ENCODE assay signal across 17 cellular contexts in the genomic region with DNA sequence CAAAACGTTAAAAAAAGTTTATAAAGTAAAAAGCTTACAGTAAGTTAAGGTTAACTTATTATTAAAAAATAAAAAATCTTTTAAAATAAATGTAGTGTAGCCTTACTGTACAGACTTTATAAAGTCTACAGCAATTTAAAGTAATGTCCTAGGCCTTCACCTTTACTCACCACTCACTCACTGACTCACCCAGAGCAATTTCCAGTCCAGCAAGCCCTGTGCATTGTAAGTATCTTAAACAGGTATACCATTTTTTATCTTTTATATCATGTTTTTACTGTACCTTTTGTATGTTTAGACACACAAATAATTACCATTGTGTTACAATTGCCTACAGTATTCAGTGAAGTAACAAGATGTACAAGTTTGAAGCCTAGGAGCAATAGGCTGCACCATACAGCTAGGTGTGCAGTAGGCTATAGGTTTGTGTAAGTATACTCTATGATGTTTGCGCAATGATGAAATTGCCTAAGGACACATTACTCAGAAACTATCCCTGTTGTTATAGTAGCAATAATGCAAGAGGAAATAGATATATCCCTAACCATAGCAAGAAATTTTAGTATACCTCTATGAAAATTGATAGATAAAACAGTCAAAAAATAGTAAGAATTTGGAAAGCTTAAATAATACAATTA. TPM values are rescaled to one million over a fixed set of nuclear protein-coding genes. Genes with fewer than 3 reads are reported as not detected.
DNase-seq lines count a peak whose midpoint lies in the region; ATAC-seq and TF ChIP-seq lines count a peak whose summit lies in the region.
"Had no signal": no experiment of that assay in that cellular context is flagged by ENCODE, and none has a peak within 500 bp of the region (broad histone marks: within the 10 kb centered on the region; RNA-seq: fewer than 3 reads in every experiment).

No MANE protein-coding gene starts in this region.

- no peak overlapping the region for H4K8ac ChIP-seq in IMR-90 (ENCODE audit: low read depth in 2 of 2, low read length in 2 of 2)

- POLR2A ChIA-PET in IMR-90 (lab: Charles Lee; ENCODE audit: unreplicated experiment): no interaction called here

- H2BK15ac ChIP-seq in IMR-90 (ENCODE audit: low read depth, low read length): no peak overlapping the region

- in situ Hi-C loops in IMR-90 (cut with MboI; ENCODE audit: low sequenced_read_pairs): loop anchor here (10.0 kb wide), 1 partner anchor 89 kb away; no protein-coding TSS in a partner anchor

- no peaks in the 10 kb centered on the region for H4K20me1 ChIP-seq in IMR-90 (ENCODE audit: insufficient read depth, low read length)

- H3K14ac ChIP-seq in IMR-90 (replicated peaks; ENCODE audit: low read depth, low read length): no peak overlapping the region

- H3K4me1 ChIP-seq in IMR-90 (ENCODE audit: control insufficient read depth, insufficient read depth, low read length): no peaks in the 10 kb centered on the region

- H3K4me3 Mint-ChIP-seq in activated T-cell treated with anti-CD3 and anti-CD28 coated beads, Interleukin-2, amount 50 U/mL, for 72 hours: no peak overlapping the region

- no peak overlapping the region for H3K56ac ChIP-seq in IMR-90 (ENCODE audit: extremely low read depth, insufficient read depth, low read length)

- H4K5ac ChIP-seq in IMR-90 (ENCODE audit: low read depth, low read length): no peak overlapping the region

- no TSS peak for BruUV-seq in IMR-90 (replicated peaks; lab: Mats Ljungman, UMichigan)

- TF ChIP-seq CTCF in IMR-90 (conservative IDR thresholded peaks at IDR 0.05; ENCODE audit: low read depth, low read length): no peak

- peaks cover 33% of the 10 kb centered on the region for H3K27me3 Mint-ChIP-seq in activated T-cell treated with anti-CD3 and anti-CD28 coated beads, Interleukin-2, amount 50 U/mL, for 72 hours (ENCODE audit: low read depth)

- intact Hi-C loops in IMR-90 (cut with micrococcal nuclease): loop anchor here (10.0 kb wide), 1 partner anchor 459 kb away; no protein-coding TSS in a partner anchor

- no peak for ATAC-seq in IMR-90 (ENCODE audit: low read depth)
- ATAC-seq in activated T-cell treated with anti-CD3 and anti-CD28 coated beads, Interleukin-2, amount 50 U/mL, for 72 hours (replicated peaks in 1 of 2): no peak
- no peak for ATAC-seq in HG02763 (IDR thresholded peaks at IDR 0.05; ENCODE audit: unreplicated experiment)
- ATAC-seq: A549, Panc1 had no signal

- CTCF ChIA-PET in IMR-90 (lab: Yijun Ruan, JAX): no interaction called here

- no peaks in the 10 kb centered on the region for H3K9me3 Mint-ChIP-seq in activated T-cell treated with anti-CD3 and anti-CD28 coated beads, Interleukin-2, amount 50 U/mL, for 72 hours

- no peaks in the 10 kb centered on the region for H3K79me1 ChIP-seq in IMR-90 (ENCODE audit: low read depth in 1 of 2, low read length in 2 of 2)

- no peak overlapping the region for H4K91ac ChIP-seq in IMR-90 (ENCODE audit: insufficient read depth, low read depth, low read length)

- no CpG with 5 or more reads among the region's 2 CpGs for WGBS in IMR-90 (ENCODE audit: extremely low coverage in 2 of 2, insufficient read length in 1 of 2), 2 experiments

- no peak overlapping the region for H3K4me3 ChIP-seq in IMR-90 (ENCODE audit: insufficient read depth, low read depth, low read length)
- H3K4me3 ChIP-seq: A549 had no signal

- H3K23ac ChIP-seq in IMR-90 (ENCODE audit: low read depth, low read length): no peak overlapping the region

- H3K27me3 ChIP-seq in IMR-90 (ENCODE audit: control insufficient read depth, insufficient read depth, low read length): peaks cover 1% of the 10 kb centered on the region; the same call in 1 of the 2 replicates

- H3K4me1 Mint-ChIP-seq in activated T-cell treated with anti-CD3 and anti-CD28 coated beads, Interleukin-2, amount 50 U/mL, for 72 hours (ENCODE audit: low read depth): peaks cover 8% of the 10 kb centered on the region

- H3K27ac ChIP-seq in IMR-90 (ENCODE audit: insufficient read depth, low read length) (no peak overlapping the region), epithelial cell of prostate (peak overlapping the region; percentile 38)
- H3K27ac ChIP-seq: A549 had no signal

- H2BK120ac ChIP-seq in IMR-90 (ENCODE audit: low read depth, low read length): no peak overlapping the region

- H3K18ac ChIP-seq in IMR-90 (ENCODE audit: low read depth, low read length): no peak overlapping the region

- H3K4me2 ChIP-seq in IMR-90 (ENCODE audit: low read depth, low read length): no peak overlapping the region
- H3K4me2 ChIP-seq: A549, SK-N-SH had no signal

- H3K36me3 Mint-ChIP-seq in activated T-cell treated with anti-CD3 and anti-CD28 coated beads, Interleukin-2, amount 50 U/mL, for 72 hours (ENCODE audit: insufficient read depth in 2 of 2): no peaks in the 10 kb centered on the region

- dilution Hi-C loops in IMR-90 (cut with HindIII; ENCODE audit: low sequenced_read_pairs, unreplicated experiment): no loop called here

- H2AK5ac ChIP-seq in IMR-90 (ENCODE audit: low read depth, low read length): no peak overlapping the region

- DNase-seq in AML-193 (lab: John Stamatoyannopoulos, UW) (peak; percentile 37 to 51), IMR-90 (no peak), RPMI7951 (ENCODE audit: low read depth) (peak; percentile 21), epithelial cell of prostate (ENCODE audit: low read depth, low spot score) (peak; percentile 58)
- DNase-seq in stimulated activated CD4-positive, alpha-beta T cell treated with anti-CD3 and anti-CD28 coated beads, Interleukin-2, amount 100 ng/mL, for 48 hours: no peak
- no peak for DNase-seq in activated T-cell treated with anti-CD3 and anti-CD28 coated beads, Interleukin-2, amount 50 U/mL, for 72 hours
- DNase-seq in effector CD8-positive, alpha-beta T cell (lab: John Stamatoyannopoulos, UW): no peak
- DNase-seq: C1 segment of cervical spinal cord, GOT3, NCI-H1092, NCI-H2081 treated with DMSO at 0.1 percent for 48 hours, NCI-H510A treated with DMSO at 0.1 percent for 48 hours, SHP77, SK-N-SH had no signal

- H3K9me1 ChIP-seq in IMR-90 (ENCODE audit: insufficient read depth, low read length): no peaks in the 10 kb centered on the region

- no peak overlapping the region for H2BK20ac ChIP-seq in IMR-90 (ENCODE audit: low read depth, low read length)

- no peak for TF ChIP-seq RAD21 in IMR-90 (IDR thresholded peaks at IDR 0.05; ENCODE audit: low read length)

- no peak for TF ChIP-seq POLR2A in IMR-90 (IDR thresholded peaks at IDR 0.05; ENCODE audit: low read depth, low read length)

- H2BK5ac ChIP-seq in IMR-90 (ENCODE audit: low read depth, low read length, poor library complexity, severe bottlenecking): no peak overlapping the region

- no peak overlapping the region for H3K4ac ChIP-seq in IMR-90 (ENCODE audit: low read depth, low read length)

- no peak overlapping the region for H2AK9ac ChIP-seq in IMR-90 (replicated peaks; ENCODE audit: low read depth, low read length, poor library complexity)

- no peaks in the 10 kb centered on the region for H3K36me3 ChIP-seq in IMR-90 (ENCODE audit: control insufficient read depth, insufficient read depth, low read length)

- no peak overlapping the region for H3K9ac ChIP-seq in IMR-90 (ENCODE audit: low read depth, low read length)
- H3K9ac ChIP-seq: SK-N-SH had no signal

- H2AFZ ChIP-seq in IMR-90 (replicated peaks; ENCODE audit: low read length, poor library complexity): no peak overlapping the region

- no peaks in the 10 kb centered on the region for H3K9me3 ChIP-seq in IMR-90 (ENCODE audit: control insufficient read depth, insufficient read depth, low read length)
- H3K9me3 ChIP-seq: A549, SK-N-SH had no signal

- H3K27ac Mint-ChIP-seq in activated T-cell treated with anti-CD3 and anti-CD28 coated beads, Interleukin-2, amount 50 U/mL, for 72 hours: no peak overlapping the region

TF ChIP-seq in IMR-90, 13 proteins besides CTCF, POLR2A, EP300 and RAD21:
- TF ChIP-seq FOS (IDR thresholded peaks at IDR 0.05; ENCODE audit: low read depth, low read length) (no peak), MAZ (IDR thresholded peaks at IDR 0.05; ENCODE audit: borderline replicate concordance, low read depth, low read length) (no peak), RCOR1 (IDR thresholded peaks at IDR 0.05; ENCODE audit: insufficient replicate concordance, low read length) (no peak), RFX5 (IDR thresholded peaks at IDR 0.05; ENCODE audit: low read depth, low read length) (no peak), SMC3 (IDR thresholded peaks at IDR 0.05; ENCODE audit: low read depth, low read length) (no peak), NFE2L2 (IDR thresholded peaks at IDR 0.05; ENCODE audit: low read depth, low read length) (no peak), CEBPB (IDR thresholded peaks at IDR 0.05; ENCODE audit: low read depth, low read length) (peak; percentile 57)

RNA-seq across cellular contexts. Expression of gene FBXO5, which starts 39.5 kb away (rescaled TPM):
- total RNA-seq in IMR-90 (2012; rRNA removed): 16.7 and 25.3 TPM in 2 replicates
- polyA plus RNA-seq in IMR-90 (2012; rRNA removed): 9.8 and 11.8 TPM in 2 replicates
- polyA plus RNA-seq in IMR-90 (2012; cell fraction: cytosol; rRNA removed): 1.2 and 2.5 TPM in 2 replicates
- 0.85 and 4.8 TPM in 2 replicates for polyA plus RNA-seq in IMR-90 (2012; cell fraction: nucleus; rRNA removed; ENCODE audit: low replicate concordance)
- total RNA-seq in RPMI7951 (2014; rRNA removed; shearing (Covaris generic)): 75.8 and 102 TPM in 2 replicates
- 10 to 100 TPM; 40.8 to 41.4 TPM for total RNA-seq in activated T-cell treated with anti-CD3 and anti-CD28 coated beads, Interleukin-2, amount 50 U/mL, for 72 hours

RNA-seq across cellular contexts. Expression of gene MTRF1L, which starts 59.1 kb away (rescaled TPM):
- total RNA-seq in IMR-90 (2012; rRNA removed): 11.1 and 20.6 TPM in 2 replicates
- 6.9 and 8.1 TPM in 2 replicates for polyA plus RNA-seq in IMR-90 (2012; rRNA removed)
- polyA plus RNA-seq in IMR-90 (2012; cell fraction: cytosol; rRNA removed): 2.1 TPM in 2 replicates
- polyA plus RNA-seq in IMR-90 (2012; cell fraction: nucleus; rRNA removed; ENCODE audit: low replicate concordance): 2.0 and 13.9 TPM in 2 replicates
- 19.7 and 25.0 TPM in 2 replicates for total RNA-seq in RPMI7951 (2014; rRNA removed; shearing (Covaris generic))
- 10 to 100 TPM; 13.8 to 21.1 TPM for total RNA-seq in activated T-cell treated with anti-CD3 and anti-CD28 coated beads, Interleukin-2, amount 50 U/mL, for 72 hours

Comparison
In these comparisons a context has a peak if more than half of its experiments do, and no peak if none do; other contexts are left out.
1. DNase-seq: peak in AML-193 (2 of 2), RPMI7951 (single experiment) and epithelial cell of prostate (single experiment); none in IMR-90 (single experiment), stimulated activated CD4-positive, alpha-beta T cell treated with anti-CD3 and anti-CD28 coated beads, Interleukin-2, amount 100 ng/mL, for 48 hours (0 of 2), activated T-cell treated with anti-CD3 and anti-CD28 coated beads, Interleukin-2, amount 50 U/mL, for 72 hours (0 of 2) and effector CD8-positive, alpha-beta T cell (single experiment).